ENCODE assay signal across 20 cellular contexts in genomic region chr2:65637061-65637460, GRCh38.
"Had no signal": no experiment of that assay in that cellular context is flagged by ENCODE, and none has a peak within 500 bp of the region (broad histone marks: within the 10 kb centered on the region; RNA-seq: fewer than 3 reads in every experiment).

No MANE protein-coding gene starts in this region.

- ATAC-seq: effector memory CD8-positive, alpha-beta T cell; left lobe of liver; natural killer cell treated with Interleukin-12 subunit alpha and Interleukin-12 subunit beta and Interleukin-15 and Interleukin-18, amount 100 ng/mL, for 72 hours; pancreas; right lobe of liver; stimulated activated memory B cell treated with anti-CD40 and anti-IgM and Interleukin-4, amounts not matched to agents 10 μg/mL and 1 μg/mL and 100 μg/mL, for 72 hours; stimulated activated naive CD8-positive, alpha-beta T cell treated with anti-CD3 and anti-CD28 coated beads, Interleukin-15, Interleukin-2, amounts not matched to agents 100 U/mL and 50 U/mL, for 24 hours had no signal

- H3K27ac ChIP-seq: esophagus squamous epithelium, neutrophil, pancreas, right lobe of liver, testis, tibial artery had no signal

- DNase-seq: cortex of kidney; effector memory CD8-positive, alpha-beta T cell; erythroblast; esophagus squamous epithelium; head of caudate nucleus; kidney; naive B cell; pancreas; right lobe of liver; stimulated activated CD4-positive, alpha-beta T cell treated with anti-CD3 and anti-CD28 coated beads, Interleukin-2, amount 100 ng/mL, for 24 hours; stimulated activated CD4-positive, alpha-beta T cell treated with anti-CD3 and anti-CD28 coated beads, Interleukin-4, amount 100 ng/mL, for 4 hours; stimulated activated naive CD8-positive, alpha-beta T cell treated with anti-CD3 and anti-CD28 coated beads, Interleukin-15, Interleukin-2, amounts not matched to agents 100 U/mL and 50 U/mL, for 24 hours; substantia nigra; testis; tibial artery had no signal

- H3K4me1 ChIP-seq: pancreas, right lobe of liver had no signal

- H3K36me3 ChIP-seq: esophagus squamous epithelium, neutrophil, pancreas, right lobe of liver, tibial artery had no signal

- H3K27me3 ChIP-seq: pancreas, right lobe of liver, testis, tibial artery had no signal

- H3K9me3 ChIP-seq: esophagus squamous epithelium, neutrophil, pancreas, right lobe of liver, testis, tibial artery had no signal

- H3K4me3 ChIP-seq: esophagus squamous epithelium, lung, pancreas, right lobe of liver, testis, tibial artery had no signal
